ENCODE assay signal across 13 cellular contexts in genomic region chr2:233243348-233243747, GRCh38.
"Had no signal": no experiment of that assay in that cellular context is flagged by ENCODE, and none has a peak within 500 bp of the region (broad histone marks: within the 10 kb centered on the region; RNA-seq: fewer than 3 reads in every experiment).

No MANE protein-coding gene starts in this region.

- H3K9me3 Mint-ChIP-seq: memory B cell had no signal

- H3K4me3 Mint-ChIP-seq: memory B cell, natural killer cell had no signal

- DNase-seq: activated CD4-positive, alpha-beta T cell treated with anti-CD3 and anti-CD28 coated beads, Interleukin-2, amount 50 U/mL, for 48 hours; activated CD4-positive, CD25-positive, alpha-beta regulatory T cell treated with anti-CD3 and anti-CD28 coated beads, Interleukin-2, amount 50 U/mL, for 72 hours; amniotic stem cell; mucosa of descending colon; natural killer cell; nucleus accumbens; stimulated activated CD4-positive, alpha-beta T cell treated with anti-CD3 and anti-CD28 coated beads, Interleukin-15, amount 100 ng/mL, for 24 hours; stimulated activated CD4-positive, alpha-beta T cell treated with anti-CD3 and anti-CD28 coated beads, Interleukin-4, amount 100 ng/mL, for 1 hour; stimulated activated naive CD4-positive, alpha-beta T cell; transverse colon had no signal

- H3K27me3 Mint-ChIP-seq: memory B cell had no signal

- H3K36me3 Mint-ChIP-seq: memory B cell, natural killer cell had no signal

- H3K27ac Mint-ChIP-seq: memory B cell, natural killer cell had no signal

- ATAC-seq: esophagus mucosa, left lobe of liver, mucosa of descending colon, natural killer cell had no signal
